1 cellular context compared by ENCODE assay signal in the genomic region with DNA sequence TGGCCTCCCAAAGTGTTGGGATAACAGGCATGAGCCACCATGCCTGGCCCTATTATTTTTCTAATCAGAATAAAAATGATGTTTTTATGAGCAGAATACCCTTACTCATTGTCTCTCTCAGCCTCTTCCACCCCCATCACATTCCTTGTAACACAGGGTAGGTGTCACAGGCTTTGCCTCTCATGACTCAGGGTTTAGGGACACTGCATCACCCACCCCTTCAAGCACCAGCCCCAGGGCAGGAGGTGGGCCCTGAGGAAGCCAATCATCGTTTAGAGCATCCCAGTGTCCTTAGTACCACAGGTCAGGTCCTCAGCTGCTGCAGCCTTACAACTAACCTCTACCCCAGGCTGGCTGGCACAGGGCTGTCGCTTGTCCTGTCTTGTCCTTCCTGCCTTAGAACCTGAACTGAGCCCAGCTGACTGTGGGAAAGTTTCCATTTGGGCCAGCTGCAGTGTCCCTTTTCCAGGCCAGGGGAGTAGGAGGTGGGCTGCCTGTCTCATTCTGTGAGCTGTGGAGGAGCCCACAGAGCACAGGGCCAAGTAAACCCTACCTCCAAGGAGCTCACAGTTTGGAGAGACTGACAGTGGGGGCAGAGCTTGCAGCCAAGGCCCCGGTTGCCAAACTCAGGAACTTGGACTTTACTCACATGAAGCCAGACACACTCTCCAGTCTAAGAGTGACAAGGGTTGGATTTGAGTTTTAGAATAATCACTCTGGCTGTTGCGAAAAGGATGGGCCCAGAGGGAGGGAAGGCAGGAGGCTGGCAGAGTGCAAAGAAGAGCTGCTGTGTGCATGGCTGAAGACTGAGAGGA.
TF ChIP-seq lines count a peak whose summit lies in the region.

No MANE protein-coding gene starts in this region.

TF ChIP-seq in HepG2, 621 proteins besides CTCF, POLR2A, EP300 and RAD21 (continued from another document and continues in another):
- TF ChIP-seq, protein P1, sequence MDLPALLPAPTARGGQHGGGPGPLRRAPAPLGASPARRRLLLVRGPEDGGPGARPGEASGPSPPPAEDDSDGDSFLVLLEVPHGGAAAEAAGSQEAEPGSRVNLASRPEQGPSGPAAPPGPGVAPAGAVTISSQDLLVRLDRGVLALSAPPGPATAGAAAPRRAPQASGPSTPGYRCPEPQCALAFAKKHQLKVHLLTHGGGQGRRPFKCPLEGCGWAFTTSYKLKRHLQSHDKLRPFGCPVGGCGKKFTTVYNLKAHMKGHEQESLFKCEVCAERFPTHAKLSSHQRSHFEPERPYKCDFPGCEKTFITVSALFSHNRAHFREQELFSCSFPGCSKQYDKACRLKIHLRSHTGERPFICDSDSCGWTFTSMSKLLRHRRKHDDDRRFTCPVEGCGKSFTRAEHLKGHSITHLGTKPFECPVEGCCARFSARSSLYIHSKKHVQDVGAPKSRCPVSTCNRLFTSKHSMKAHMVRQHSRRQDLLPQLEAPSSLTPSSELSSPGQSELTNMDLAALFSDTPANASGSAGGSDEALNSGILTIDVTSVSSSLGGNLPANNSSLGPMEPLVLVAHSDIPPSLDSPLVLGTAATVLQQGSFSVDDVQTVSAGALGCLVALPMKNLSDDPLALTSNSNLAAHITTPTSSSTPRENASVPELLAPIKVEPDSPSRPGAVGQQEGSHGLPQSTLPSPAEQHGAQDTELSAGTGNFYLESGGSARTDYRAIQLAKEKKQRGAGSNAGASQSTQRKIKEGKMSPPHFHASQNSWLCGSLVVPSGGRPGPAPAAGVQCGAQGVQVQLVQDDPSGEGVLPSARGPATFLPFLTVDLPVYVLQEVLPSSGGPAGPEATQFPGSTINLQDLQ (CRISPR knock-in tag; IDR thresholded peaks at IDR 0.05) = 0 out of 2 replicates have a peak, but pooled peaks have one; percentile 5
- TF ChIP-seq TBP (CRISPR knock-in tag; IDR thresholded peaks at IDR 0.05) (no peak), ZNF274 (CRISPR knock-in tag; IDR thresholded peaks at IDR 0.05) (no peak), SALL2 (CRISPR knock-in tag; IDR thresholded peaks at IDR 0.05) (no peak), ZNF674 (CRISPR knock-in tag; IDR thresholded peaks at IDR 0.05; ENCODE audit: low read depth) (no peak), MIER2 (CRISPR knock-in tag; IDR thresholded peaks at IDR 0.05) (0 out of 2 replicates have a peak, but pooled peaks have one; percentile 19), IKZF4 (CRISPR knock-in tag; IDR thresholded peaks at IDR 0.05; ENCODE audit: borderline replicate concordance, low read depth, not compliant biosample characterization) (no peak), RBAK (CRISPR knock-in tag; IDR thresholded peaks at IDR 0.05) (no peak), KLF13 (CRISPR knock-in tag; IDR thresholded peaks at IDR 0.05) (no peak), CEBPB (IDR thresholded peaks at IDR 0.05; ENCODE audit: borderline replicate concordance, low read depth, low read length) (peak; percentile 65; the same call in 1 of the 2 replicates), KDM2A (CRISPR knock-in tag; IDR thresholded peaks at IDR 0.05; ENCODE audit: borderline replicate concordance, low read depth) (no peak), SP2 (CRISPR knock-in tag; IDR thresholded peaks at IDR 0.05) (no peak), FOXC1 (CRISPR knock-in tag; IDR thresholded peaks at IDR 0.05; ENCODE audit: borderline replicate concordance) (no peak), NFRKB (IDR thresholded peaks at IDR 0.05) (no peak), ZSCAN21 (CRISPR knock-in tag; IDR thresholded peaks at IDR 0.05; ENCODE audit: borderline replicate concordance) (no peak; the same call in 1 of the 2 replicates), ZFX (CRISPR knock-in tag; IDR thresholded peaks at IDR 0.05; ENCODE audit: low read depth) (peak; percentile 41), ZNF263 (CRISPR knock-in tag; IDR thresholded peaks at IDR 0.05) (0 out of 2 replicates have a peak, but pooled peaks have one; percentile 10), ZNF20 (CRISPR knock-in tag; IDR thresholded peaks at IDR 0.05) (no peak), ZNF460 (CRISPR knock-in tag; IDR thresholded peaks at IDR 0.05; ENCODE audit: borderline replicate concordance) (no peak), GATA4 (IDR thresholded peaks at IDR 0.05; ENCODE audit: borderline replicate concordance, low read depth) (no peak), ZNF235 (CRISPR knock-in tag; IDR thresholded peaks at IDR 0.05; ENCODE audit: borderline replicate concordance) (no peak), KDM4B (CRISPR knock-in tag; IDR thresholded peaks at IDR 0.05) (0 out of 2 replicates have a peak, but pooled peaks have one; percentile 4), ZNF230 (CRISPR knock-in tag; IDR thresholded peaks at IDR 0.05) (no peak), RBFOX2 (IDR thresholded peaks at IDR 0.05; ENCODE audit: low read depth, low read length) (no peak), ZNF253 (CRISPR knock-in tag; IDR thresholded peaks at IDR 0.05; ENCODE audit: borderline replicate concordance) (no peak), TBL1XR1 (IDR thresholded peaks at IDR 0.05; ENCODE audit: borderline replicate concordance, low read length, partially characterized antibody) (no peak), NR3C1 (CRISPR knock-in tag; IDR thresholded peaks at IDR 0.05) (no peak), HNF4A (CRISPR knock-in tag; IDR thresholded peaks at IDR 0.05) (peak; percentile 88), NCOA5 (CRISPR knock-in tag; IDR thresholded peaks at IDR 0.05) (no peak), FOXA3 (CRISPR knock-in tag; IDR thresholded peaks at IDR 0.05) (peak; percentile 5; the same call in 1 of the 2 replicates), RCOR2 (CRISPR knock-in tag; IDR thresholded peaks at IDR 0.05) (peak; percentile 47; the same call in 1 of the 2 replicates), ZNF878 (CRISPR knock-in tag; IDR thresholded peaks at IDR 0.05) (no peak), RBM39 (IDR thresholded peaks at IDR 0.05; ENCODE audit: low read depth, low read length, poor library complexity, severe bottlenecking) (no peak), ZNF781 (CRISPR knock-in tag; IDR thresholded peaks at IDR 0.05; ENCODE audit: borderline replicate concordance, not compliant biosample characterization) (peak; percentile 77), NBN (conservative IDR thresholded peaks at IDR 0.05) (no peak), NFKBIZ (CRISPR knock-in tag; IDR thresholded peaks at IDR 0.05) (no peak), PITX1 (CRISPR knock-in tag; IDR thresholded peaks at IDR 0.05) (peak; percentile 68; the same call in 1 of the 2 replicates), ZSCAN30 (CRISPR knock-in tag; IDR thresholded peaks at IDR 0.05) (0 out of 2 replicates have a peak, but pooled peaks have one; percentile 40), BORCS8-MEF2B (CRISPR knock-in tag; IDR thresholded peaks at IDR 0.05) (no peak), GTF2F1 (IDR thresholded peaks at IDR 0.05; ENCODE audit: low read length) (no peak), MEIS2 (CRISPR knock-in tag; IDR thresholded peaks at IDR 0.05) (0 out of 2 replicates have a peak, but pooled peaks have one; percentile 19), ZNF552 (CRISPR knock-in tag; IDR thresholded peaks at IDR 0.05; ENCODE audit: borderline replicate concordance) (no peak), ZNF382 (CRISPR knock-in tag; IDR thresholded peaks at IDR 0.05; ENCODE audit: borderline replicate concordance) (no peak), ATRX (CRISPR knock-in tag; IDR thresholded peaks at IDR 0.05; ENCODE audit: borderline replicate concordance) (no peak), ZNF24 (IDR thresholded peaks at IDR 0.05) (no peak), ARID2 (CRISPR knock-in tag; IDR thresholded peaks at IDR 0.05; ENCODE audit: borderline replicate concordance) (no peak), PAWR (CRISPR knock-in tag; IDR thresholded peaks at IDR 0.05; ENCODE audit: borderline replicate concordance) (no peak), ZNF780A (CRISPR knock-in tag; IDR thresholded peaks at IDR 0.05) (no peak), TRIM24 (CRISPR knock-in tag; IDR thresholded peaks at IDR 0.05) (no peak), ZSCAN25 (CRISPR knock-in tag; IDR thresholded peaks at IDR 0.05) (no peak), SALL1 (CRISPR knock-in tag; IDR thresholded peaks at IDR 0.05) (peak; percentile 62), HNRNPLL (IDR thresholded peaks at IDR 0.05; ENCODE audit: low read depth, low read length, poor library complexity, severe bottlenecking) (no peak)
- TF ChIP-seq, protein P2, sequence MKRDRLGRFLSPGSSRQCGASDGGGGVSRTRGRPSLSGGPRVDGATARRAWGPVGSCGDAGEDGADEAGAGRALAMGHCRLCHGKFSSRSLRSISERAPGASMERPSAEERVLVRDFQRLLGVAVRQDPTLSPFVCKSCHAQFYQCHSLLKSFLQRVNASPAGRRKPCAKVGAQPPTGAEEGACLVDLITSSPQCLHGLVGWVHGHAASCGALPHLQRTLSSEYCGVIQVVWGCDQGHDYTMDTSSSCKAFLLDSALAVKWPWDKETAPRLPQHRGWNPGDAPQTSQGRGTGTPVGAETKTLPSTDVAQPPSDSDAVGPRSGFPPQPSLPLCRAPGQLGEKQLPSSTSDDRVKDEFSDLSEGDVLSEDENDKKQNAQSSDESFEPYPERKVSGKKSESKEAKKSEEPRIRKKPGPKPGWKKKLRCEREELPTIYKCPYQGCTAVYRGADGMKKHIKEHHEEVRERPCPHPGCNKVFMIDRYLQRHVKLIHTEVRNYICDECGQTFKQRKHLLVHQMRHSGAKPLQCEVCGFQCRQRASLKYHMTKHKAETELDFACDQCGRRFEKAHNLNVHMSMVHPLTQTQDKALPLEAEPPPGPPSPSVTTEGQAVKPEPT (CRISPR knock-in tag; IDR thresholded peaks at IDR 0.05; ENCODE audit: low read depth) = no peak
- TF ChIP-seq, protein P3, sequence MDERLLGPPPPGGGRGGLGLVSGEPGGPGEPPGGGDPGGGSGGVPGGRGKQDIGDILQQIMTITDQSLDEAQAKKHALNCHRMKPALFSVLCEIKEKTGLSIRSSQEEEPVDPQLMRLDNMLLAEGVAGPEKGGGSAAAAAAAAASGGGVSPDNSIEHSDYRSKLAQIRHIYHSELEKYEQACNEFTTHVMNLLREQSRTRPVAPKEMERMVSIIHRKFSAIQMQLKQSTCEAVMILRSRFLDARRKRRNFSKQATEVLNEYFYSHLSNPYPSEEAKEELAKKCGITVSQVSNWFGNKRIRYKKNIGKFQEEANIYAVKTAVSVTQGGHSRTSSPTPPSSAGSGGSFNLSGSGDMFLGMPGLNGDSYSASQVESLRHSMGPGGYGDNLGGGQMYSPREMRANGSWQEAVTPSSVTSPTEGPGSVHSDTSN (CRISPR knock-in tag; IDR thresholded peaks at IDR 0.05) = no peak
- TF ChIP-seq, protein P4, sequence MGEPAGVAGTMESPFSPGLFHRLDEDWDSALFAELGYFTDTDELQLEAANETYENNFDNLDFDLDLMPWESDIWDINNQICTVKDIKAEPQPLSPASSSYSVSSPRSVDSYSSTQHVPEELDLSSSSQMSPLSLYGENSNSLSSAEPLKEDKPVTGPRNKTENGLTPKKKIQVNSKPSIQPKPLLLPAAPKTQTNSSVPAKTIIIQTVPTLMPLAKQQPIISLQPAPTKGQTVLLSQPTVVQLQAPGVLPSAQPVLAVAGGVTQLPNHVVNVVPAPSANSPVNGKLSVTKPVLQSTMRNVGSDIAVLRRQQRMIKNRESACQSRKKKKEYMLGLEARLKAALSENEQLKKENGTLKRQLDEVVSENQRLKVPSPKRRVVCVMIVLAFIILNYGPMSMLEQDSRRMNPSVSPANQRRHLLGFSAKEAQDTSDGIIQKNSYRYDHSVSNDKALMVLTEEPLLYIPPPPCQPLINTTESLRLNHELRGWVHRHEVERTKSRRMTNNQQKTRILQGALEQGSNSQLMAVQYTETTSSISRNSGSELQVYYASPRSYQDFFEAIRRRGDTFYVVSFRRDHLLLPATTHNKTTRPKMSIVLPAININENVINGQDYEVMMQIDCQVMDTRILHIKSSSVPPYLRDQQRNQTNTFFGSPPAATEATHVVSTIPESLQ (CRISPR knock-in tag; conservative IDR thresholded peaks at IDR 0.05) = no peak
- TF ChIP-seq, protein P5, sequence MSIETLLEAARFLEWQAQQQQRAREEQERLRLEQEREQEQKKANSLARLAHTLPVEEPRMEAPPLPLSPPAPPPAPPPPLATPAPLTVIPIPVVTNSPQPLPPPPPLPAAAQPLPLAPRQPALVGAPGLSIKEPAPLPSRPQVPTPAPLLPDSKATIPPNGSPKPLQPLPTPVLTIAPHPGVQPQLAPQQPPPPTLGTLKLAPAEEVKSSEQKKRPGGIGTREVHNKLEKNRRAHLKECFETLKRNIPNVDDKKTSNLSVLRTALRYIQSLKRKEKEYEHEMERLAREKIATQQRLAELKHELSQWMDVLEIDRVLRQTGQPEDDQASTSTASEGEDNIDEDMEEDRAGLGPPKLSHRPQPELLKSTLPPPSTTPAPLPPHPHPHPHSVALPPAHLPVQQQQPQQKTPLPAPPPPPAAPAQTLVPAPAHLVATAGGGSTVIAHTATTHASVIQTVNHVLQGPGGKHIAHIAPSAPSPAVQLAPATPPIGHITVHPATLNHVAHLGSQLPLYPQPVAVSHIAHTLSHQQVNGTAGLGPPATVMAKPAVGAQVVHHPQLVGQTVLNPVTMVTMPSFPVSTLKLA (IDR thresholded peaks at IDR 0.05) = no peak
- TF ChIP-seq, protein P6, sequence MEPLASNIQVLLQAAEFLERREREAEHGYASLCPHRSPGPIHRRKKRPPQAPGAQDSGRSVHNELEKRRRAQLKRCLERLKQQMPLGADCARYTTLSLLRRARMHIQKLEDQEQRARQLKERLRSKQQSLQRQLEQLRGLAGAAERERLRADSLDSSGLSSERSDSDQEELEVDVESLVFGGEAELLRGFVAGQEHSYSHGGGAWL (CRISPR knock-in tag; IDR thresholded peaks at IDR 0.05) = no peak
- TF ChIP-seq, protein P7, sequence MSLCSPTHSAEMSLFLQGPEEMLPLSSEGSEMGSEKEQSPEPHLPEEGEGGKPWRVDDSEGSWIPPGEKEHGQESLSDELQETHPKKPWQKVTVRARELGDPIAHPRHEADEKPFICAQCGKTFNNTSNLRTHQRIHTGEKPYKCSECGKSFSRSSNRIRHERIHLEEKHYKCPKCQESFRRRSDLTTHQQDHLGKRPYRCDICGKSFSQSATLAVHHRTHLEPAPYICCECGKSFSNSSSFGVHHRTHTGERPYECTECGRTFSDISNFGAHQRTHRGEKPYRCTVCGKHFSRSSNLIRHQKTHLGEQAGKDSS (CRISPR knock-in tag; IDR thresholded peaks at IDR 0.05; ENCODE audit: borderline replicate concordance, low read depth) = no peak
